In the genomic region with DNA sequence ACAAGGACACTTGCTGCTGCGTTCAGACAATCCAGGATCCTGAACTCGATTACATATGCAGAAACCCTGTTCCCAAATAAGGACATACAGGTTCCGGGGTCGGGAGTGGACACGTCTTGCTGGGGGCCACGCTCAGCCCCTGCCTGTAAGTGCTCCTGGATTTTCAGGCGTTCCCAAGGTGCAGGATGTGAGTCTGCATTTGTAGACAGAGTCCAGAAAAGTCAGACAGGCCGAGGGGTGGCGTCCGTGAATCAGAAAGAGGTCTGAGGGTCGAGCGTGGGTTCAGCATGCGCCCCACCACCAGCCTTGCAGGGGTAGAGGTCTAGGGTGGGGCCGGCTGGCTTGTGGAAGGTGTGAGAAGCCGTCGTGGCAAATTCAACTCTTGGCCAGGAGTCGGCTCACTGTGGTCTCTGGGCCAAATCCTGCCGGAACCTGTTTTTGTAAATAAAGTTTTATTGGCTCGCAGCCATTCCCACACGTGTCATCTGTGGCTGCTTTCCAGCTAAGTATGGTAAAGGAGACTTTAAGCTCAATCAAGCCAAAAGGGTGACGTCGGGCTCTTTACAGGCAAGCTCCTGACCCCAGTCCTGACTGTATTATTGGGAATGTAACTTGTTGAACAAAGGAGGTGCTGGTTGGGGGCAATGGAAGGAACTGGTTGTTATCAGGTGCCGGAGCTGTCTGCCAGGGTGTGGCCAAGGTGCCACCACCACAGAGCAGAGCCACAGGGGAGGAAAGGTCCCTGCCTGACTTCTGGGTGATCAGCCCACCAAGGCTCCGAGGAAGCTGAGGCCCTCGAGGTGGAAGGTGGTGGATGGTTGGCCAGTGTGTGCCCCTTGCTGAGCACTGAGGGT, we compare ENCODE assay signal across 1 cellular context.
TF ChIP-seq lines count a peak whose summit lies in the region.

No MANE protein-coding gene starts in this region.

TF ChIP-seq in HepG2, 621 proteins besides CTCF, POLR2A, EP300 and RAD21:
- TF ChIP-seq ZNF709 (CRISPR knock-in tag; IDR thresholded peaks at IDR 0.05) (no peak), SRF (IDR thresholded peaks at IDR 0.05; ENCODE audit: low read depth, low read length) (peak; percentile 52; the same call in 1 of the 2 replicates)
- TF ChIP-seq, protein P1, sequence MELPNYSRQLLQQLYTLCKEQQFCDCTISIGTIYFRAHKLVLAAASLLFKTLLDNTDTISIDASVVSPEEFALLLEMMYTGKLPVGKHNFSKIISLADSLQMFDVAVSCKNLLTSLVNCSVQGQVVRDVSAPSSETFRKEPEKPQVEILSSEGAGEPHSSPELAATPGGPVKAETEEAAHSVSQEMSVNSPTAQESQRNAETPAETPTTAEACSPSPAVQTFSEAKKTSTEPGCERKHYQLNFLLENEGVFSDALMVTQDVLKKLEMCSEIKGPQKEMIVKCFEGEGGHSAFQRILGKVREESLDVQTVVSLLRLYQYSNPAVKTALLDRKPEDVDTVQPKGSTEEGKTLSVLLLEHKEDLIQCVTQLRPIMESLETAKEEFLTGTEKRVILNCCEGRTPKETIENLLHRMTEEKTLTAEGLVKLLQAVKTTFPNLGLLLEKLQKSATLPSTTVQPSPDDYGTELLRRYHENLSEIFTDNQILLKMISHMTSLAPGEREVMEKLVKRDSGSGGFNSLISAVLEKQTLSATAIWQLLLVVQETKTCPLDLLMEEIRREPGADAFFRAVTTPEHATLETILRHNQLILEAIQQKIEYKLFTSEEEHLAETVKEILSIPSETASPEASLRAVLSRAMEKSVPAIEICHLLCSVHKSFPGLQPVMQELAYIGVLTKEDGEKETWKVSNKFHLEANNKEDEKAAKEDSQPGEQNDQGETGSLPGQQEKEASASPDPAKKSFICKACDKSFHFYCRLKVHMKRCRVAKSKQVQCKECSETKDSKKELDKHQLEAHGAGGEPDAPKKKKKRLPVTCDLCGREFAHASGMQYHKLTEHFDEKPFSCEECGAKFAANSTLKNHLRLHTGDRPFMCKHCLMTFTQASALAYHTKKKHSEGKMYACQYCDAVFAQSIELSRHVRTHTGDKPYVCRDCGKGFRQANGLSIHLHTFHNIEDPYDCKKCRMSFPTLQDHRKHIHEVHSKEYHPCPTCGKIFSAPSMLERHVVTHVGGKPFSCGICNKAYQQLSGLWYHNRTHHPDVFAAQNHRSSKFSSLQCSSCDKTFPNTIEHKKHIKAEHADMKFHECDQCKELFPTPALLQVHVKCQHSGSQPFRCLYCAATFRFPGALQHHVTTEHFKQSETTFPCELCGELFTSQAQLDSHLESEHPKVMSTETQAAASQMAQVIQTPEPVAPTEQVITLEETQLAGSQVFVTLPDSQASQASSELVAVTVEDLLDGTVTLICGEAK (IDR thresholded peaks at IDR 0.05) = peak; percentile 67
- TF ChIP-seq, protein P1 (CRISPR knock-in tag; IDR thresholded peaks at IDR 0.05) = peak; percentile 99
